ENCODE assay signal across 9 cellular contexts in the genomic region with DNA sequence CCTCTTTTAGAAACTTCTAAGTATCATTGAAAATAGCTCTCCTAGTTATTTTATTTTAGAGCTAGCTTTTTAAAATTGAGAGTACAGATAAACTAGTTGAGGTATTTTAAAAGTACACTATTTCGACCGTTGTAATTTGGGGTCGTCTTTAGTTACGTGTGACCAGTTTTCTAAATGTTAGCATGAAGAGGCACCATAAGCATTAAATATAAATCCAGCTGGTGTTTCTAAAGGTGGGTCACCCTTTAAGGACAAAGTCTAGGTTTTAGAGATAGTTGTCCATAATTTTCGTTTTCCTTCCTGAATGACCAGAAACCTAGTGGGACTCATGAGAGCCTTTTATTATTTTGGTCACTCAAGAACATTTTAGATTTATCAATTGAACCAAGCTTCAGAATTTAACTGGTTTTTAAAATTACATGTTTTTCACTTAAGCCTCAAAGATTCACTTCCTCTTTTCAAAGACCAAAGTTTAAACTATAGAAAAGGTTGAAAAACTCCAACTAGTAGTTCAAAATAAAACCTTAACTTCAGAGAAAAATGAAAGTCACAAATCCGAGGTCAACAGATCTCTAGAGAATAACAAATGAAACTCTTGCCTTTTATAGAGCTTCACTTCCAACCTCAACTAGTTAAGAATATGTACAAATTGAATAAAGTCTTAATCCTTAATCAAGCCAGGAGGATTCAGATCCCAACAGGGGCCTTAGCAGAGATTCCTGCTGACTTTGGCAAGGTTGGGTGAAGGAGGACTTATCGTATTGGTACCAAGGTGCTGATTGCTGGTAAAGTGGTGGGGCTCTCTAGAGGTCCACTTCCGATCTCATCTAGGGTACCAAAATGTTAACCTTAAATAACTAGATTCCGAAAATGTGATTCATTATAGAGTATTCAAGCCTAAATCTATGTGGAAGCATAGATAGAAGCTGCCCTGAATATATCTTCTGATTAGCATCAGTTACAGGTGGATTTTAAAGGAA. TPM values are rescaled to one million over a fixed set of nuclear protein-coding genes. Genes with fewer than 3 reads are reported as not detected.
DNase-seq lines count a peak whose midpoint lies in the region; ATAC-seq and TF ChIP-seq lines count a peak whose summit lies in the region.
"Had no signal": no experiment of that assay in that cellular context is flagged by ENCODE, and none has a peak within 500 bp of the region (broad histone marks: within the 10 kb centered on the region; RNA-seq: fewer than 3 reads in every experiment).

No MANE protein-coding gene starts in this region.

- H3K4me3 Mint-ChIP-seq in activated naive CD4-positive, alpha-beta T cell treated with anti-CD3 and anti-CD28 coated beads, Interleukin-2, amount 10 ng/mL, durations not matched to agents 7 days and 5 days = no peak overlapping the region
- H3K4me3 Mint-ChIP-seq in endodermal cell = no peak overlapping the region

- H3K9me3 ChIP-seq in ascending aorta (peaks cover 4 to 14% of the 10 kb centered on the region in 2 donors), tibial nerve (peaks cover 0 to 36% (median 12%) of the 10 kb centered on the region in 4 donors), endodermal cell (ENCODE audit: control insufficient read depth, low read length) (peaks cover 28% of the 10 kb centered on the region)

- H3K4me3 ChIP-seq in ascending aorta = peak overlapping the region in 1 of 2 donors; percentile 21
- peak overlapping the region in 2 of 4 donors; percentile 14 to 22 for H3K4me3 ChIP-seq in tibial nerve
- H3K4me3 ChIP-seq in endodermal cell (ENCODE audit: low read length) = no peak overlapping the region

- H3K27me3 ChIP-seq in ascending aorta (no peaks in the 10 kb centered on the region), tibial nerve (no peaks in the 10 kb centered on the region), endodermal cell (ENCODE audit: control insufficient read depth, insufficient read depth, low read length, poor library complexity, severe bottlenecking) (no peaks in the 10 kb centered on the region)

- TF ChIP-seq CTCF in ascending aorta (IDR thresholded peaks at IDR 0.05) (no peak), tibial nerve (IDR thresholded peaks at IDR 0.05) (no peak), endodermal cell (conservative IDR thresholded peaks at IDR 0.05) (no peak)

- peak; percentile 56 for ATAC-seq in HG03175 (IDR thresholded peaks at IDR 0.05; ENCODE audit: unreplicated experiment)
- ATAC-seq in sciatic nerve = no peak

- no peak for TF ChIP-seq EP300 in tibial nerve (IDR thresholded peaks at IDR 0.05)

- intact Hi-C loops in ascending aorta (cut with DNase I) (loop anchor here (2.0 kb wide), 1 partner anchor 33 kb away; the partner anchor contains the start of genes ITFG1 and PHKB), sciatic nerve (cut with DNase I) (no loop called here)

- H3K36me3 ChIP-seq in ascending aorta = peaks cover 0 to 7% of the 10 kb centered on the region in 2 donors
- peaks cover 0 to 39% (median 0%) of the 10 kb centered on the region in 3 donors for H3K36me3 ChIP-seq in tibial nerve
- H3K36me3 ChIP-seq in endodermal cell (ENCODE audit: control insufficient read depth, insufficient read depth, low read length) = peaks cover 24% of the 10 kb centered on the region

- peak overlapping the region; percentile 75 for H3K27ac Mint-ChIP-seq in activated naive CD4-positive, alpha-beta T cell treated with anti-CD3 and anti-CD28 coated beads, Interleukin-2, amount 10 ng/mL, durations not matched to agents 7 days and 5 days
- H3K27ac Mint-ChIP-seq in endodermal cell = no peak overlapping the region

- H3K36me3 Mint-ChIP-seq in activated naive CD4-positive, alpha-beta T cell treated with anti-CD3 and anti-CD28 coated beads, Interleukin-2, amount 10 ng/mL, durations not matched to agents 7 days and 5 days = peaks cover 29% of the 10 kb centered on the region
- peaks cover 29% of the 10 kb centered on the region for H3K36me3 Mint-ChIP-seq in endodermal cell (ENCODE audit: low read depth)

- peaks cover 22% of the 10 kb centered on the region for H3K4me1 Mint-ChIP-seq in activated naive CD4-positive, alpha-beta T cell treated with anti-CD3 and anti-CD28 coated beads, Interleukin-2, amount 10 ng/mL, durations not matched to agents 7 days and 5 days
- H3K4me1 Mint-ChIP-seq in endodermal cell = peaks cover 13% of the 10 kb centered on the region

- peak overlapping the region; percentile 65 to 80 for H3K27ac ChIP-seq in ascending aorta
- peak overlapping the region in 3 of 4 donors; percentile 72 to 83 (median 73) for H3K27ac ChIP-seq in tibial nerve
- H3K27ac ChIP-seq in endodermal cell (ENCODE audit: low read depth, low read length) = no peak overlapping the region

- no peak for DNase-seq in activated naive CD4-positive, alpha-beta T cell treated with anti-CD3 and anti-CD28 coated beads, Interleukin-2, amount 10 ng/mL, durations not matched to agents 7 days and 5 days
- no peak for DNase-seq in activated naive CD4-positive, alpha-beta T cell treated with Interleukin-2 at 50 U/mL for 16 hours
- no peak for DNase-seq in ascending aorta (ENCODE audit: low spot score in 2 of 2)
- no peak for DNase-seq in tibial nerve (ENCODE audit: low spot score in 2 of 2)
- no peak for DNase-seq in sciatic nerve (ENCODE audit: low spot score)
- no peak for DNase-seq in ecto neural progenitor cell (ENCODE audit: low spot score)
- no peak for DNase-seq in endodermal cell

- CTCF ChIA-PET in activated naive CD4-positive, alpha-beta T cell treated with anti-CD3 and anti-CD28 coated beads, Interleukin-2, amount 10 ng/mL, durations not matched to agents 7 days and 5 days (lab: Charles Lee) = no interaction called here

- H3K27me3 Mint-ChIP-seq in activated naive CD4-positive, alpha-beta T cell treated with anti-CD3 and anti-CD28 coated beads, Interleukin-2, amount 10 ng/mL, durations not matched to agents 7 days and 5 days = no peaks in the 10 kb centered on the region
- no peaks in the 10 kb centered on the region for H3K27me3 Mint-ChIP-seq in endodermal cell (ENCODE audit: insufficient read depth)

- H3K4me1 ChIP-seq in ascending aorta (peaks cover 6 to 11% of the 10 kb centered on the region in 2 donors), tibial nerve (peaks cover 0 to 22% (median 4%) of the 10 kb centered on the region in 4 donors), endodermal cell (ENCODE audit: control insufficient read depth, insufficient read depth, low read length) (peaks cover 2% of the 10 kb centered on the region)
- H3K4me1 ChIP-seq: parathyroid adenoma had no signal

- TF ChIP-seq POLR2A in tibial nerve (IDR thresholded peaks at IDR 0.05) = no peak

- WGBS in tibial nerve, 2 donors = 63 to 71% methylated on average over 9 of the region's 9 CpGs
- 93 to 100% methylated on average over 6 to 9 of the region's 9 CpGs for WGBS in endodermal cell (ENCODE audit: insufficient coverage in 1 of 2, insufficient read length in 1 of 2), 2 experiments

- H3K9ac ChIP-seq in endodermal cell (ENCODE audit: extremely low read depth, low read length, poor library complexity, severe bottlenecking) = no peak overlapping the region
- H3K9ac ChIP-seq: parathyroid adenoma had no signal

- peaks cover 15% of the 10 kb centered on the region for H3K9me3 Mint-ChIP-seq in activated naive CD4-positive, alpha-beta T cell treated with anti-CD3 and anti-CD28 coated beads, Interleukin-2, amount 10 ng/mL, durations not matched to agents 7 days and 5 days
- H3K9me3 Mint-ChIP-seq in endodermal cell = peaks cover 23% of the 10 kb centered on the region

RNA-seq across cellular contexts. Expression of gene PHKB, which starts 32.5 kb away (rescaled TPM):
- total RNA-seq in ascending aorta (14.6 TPM), tibial nerve (10 to 100 TPM; 80.1 to 93.7 (median 82.4) TPM), sciatic nerve (94.2 TPM), endodermal cell (10 to 100 TPM; 51.0 to 71.8 TPM)
- 49.3 TPM for polyA plus RNA-seq in endodermal cell (2013, experiment 1 of 2)
- 44.9 TPM for polyA plus RNA-seq in endodermal cell (2013, experiment 2 of 2)

RNA-seq across cellular contexts. Expression of gene ITFG1, which starts 32.8 kb away (rescaled TPM):
- 56.7 TPM for total RNA-seq in ascending aorta
- total RNA-seq in tibial nerve = 10 to 100 TPM; 36.6 to 52.1 (median 40.9) TPM
- total RNA-seq in sciatic nerve = 50.0 TPM
- total RNA-seq in endodermal cell = 10 to 100 TPM; 35.6 to 40.0 TPM
- 41.6 TPM for polyA plus RNA-seq in endodermal cell (2013, experiment 1 of 2)
- 39.9 TPM for polyA plus RNA-seq in endodermal cell (2013, experiment 2 of 2)
